In genomic region chr2:66790651-66791181, GRCh38 we compare ENCODE assay signal across 16 cellular contexts.
A peak's percentile ranks its signal among the peaks of the same experiment; 100 is the strongest.
DNase-seq lines count a peak whose midpoint lies in the region; TF ChIP-seq lines count a peak whose summit lies in the region.
"Had no signal": no experiment of that assay in that cellular context is flagged by ENCODE, and none has a peak within 500 bp of the region (broad histone marks: within the 10 kb centered on the region; RNA-seq: fewer than 3 reads in every experiment).

No MANE protein-coding gene starts in this region.

- no peaks in the 10 kb centered on the region for H3K36me3 ChIP-seq in ACC112 (ENCODE audit: insufficient read depth, low read length)
- H3K36me3 ChIP-seq in fibroblast of lung (ENCODE audit: control insufficient read depth, insufficient read depth, low read length) = no peaks in the 10 kb centered on the region
- H3K36me3 ChIP-seq in muscle layer of colon (ENCODE audit: insufficient read depth, low read length) = no peaks in the 10 kb centered on the region

- in situ Hi-C loops in GM13976 (cut with MboI; ENCODE audit: low sequenced_read_pairs, unreplicated experiment) = no loop called here

- H3K9me3 ChIP-seq in fibroblast of lung (ENCODE audit: control insufficient read depth, insufficient read depth, low read depth, low read length) = no peaks in the 10 kb centered on the region
- H3K9me3 ChIP-seq in muscle layer of colon (ENCODE audit: low read length) = no peaks in the 10 kb centered on the region
- H3K9me3 ChIP-seq: mucosa of descending colon, psoas muscle, SK-N-SH had no signal

- peak overlapping the region; percentile 63 for H3K27ac ChIP-seq in ACC112 (ENCODE audit: low read depth, low read length)
- H3K27ac ChIP-seq in fibroblast of lung (ENCODE audit: insufficient read depth, low read length) = no peak overlapping the region
- peak overlapping the region; percentile 59 for H3K27ac ChIP-seq in muscle layer of colon (ENCODE audit: low read depth, low read length)
- H3K27ac ChIP-seq: psoas muscle had no signal

- H3K4me1 ChIP-seq in ACC112 (ENCODE audit: control insufficient read depth, insufficient read depth, low read length, unreplicated experiment) (peaks cover 20% of the 10 kb centered on the region), fibroblast of lung (ENCODE audit: control insufficient read depth, extremely low read depth, insufficient read depth, low read length) (peaks cover 6% of the 10 kb centered on the region), muscle layer of colon (ENCODE audit: insufficient read depth, low read length) (peaks cover 58% of the 10 kb centered on the region)
- H3K4me1 ChIP-seq: psoas muscle had no signal

- DNase-seq in M059J (ENCODE audit: low read depth) (peak; percentile 75), fibroblast of lung (ENCODE audit: low read depth in 2 of 2) (peak; percentile 57 to 78), GM13976 (ENCODE audit: low spot score) (no peak), NCI-H82 (lab: John Stamatoyannopoulos, UW) (no peak), cerebellar cortex (ENCODE audit: low spot score) (no peak), ecto neural progenitor cell (ENCODE audit: low spot score) (no peak)
- DNase-seq: activated CD4-positive, alpha-beta memory T cell treated with anti-CD3 and anti-CD28 coated beads, Interleukin-2, amount 10 ng/mL, durations not matched to agents 7 days and 5 days; amygdala; dermis blood vessel endothelial cell; NCI-H1930; NCI-H510A treated with DMSO at 0.1 percent for 48 hours; psoas muscle; SK-N-SH had no signal

- H3K79me2 ChIP-seq in ACC112 (ENCODE audit: control insufficient read depth, insufficient read depth, low read length, unreplicated experiment) (no peaks in the 10 kb centered on the region), fibroblast of lung (ENCODE audit: control insufficient read depth, insufficient read depth, low read length) (no peaks in the 10 kb centered on the region)

- no peak overlapping the region for H3K4me2 ChIP-seq in fibroblast of lung (ENCODE audit: extremely low read depth, insufficient read depth, low read length)
- H3K4me2 ChIP-seq: SK-N-SH had no signal

- H3K9ac ChIP-seq in fibroblast of lung (ENCODE audit: insufficient read depth, low read length) (no peak overlapping the region), muscle layer of colon (ENCODE audit: low read length) (no peak overlapping the region)
- H3K9ac ChIP-seq: SK-N-SH had no signal

- no peak for TF ChIP-seq CTCF in fibroblast of lung (conservative IDR thresholded peaks at IDR 0.05 in 1 of 2, IDR thresholded peaks at IDR 0.05 in 1 of 2; ENCODE audit: low read depth in 1 of 2, low read length in 2 of 2)
- TF ChIP-seq CTCF in GM13976 (IDR thresholded peaks at IDR 0.05; ENCODE audit: borderline replicate concordance, control extremely low read depth, extremely low read depth, insufficient read depth, missing control alignments) = no peak

- H4K20me1 ChIP-seq in fibroblast of lung (ENCODE audit: control insufficient read depth, extremely low read depth, insufficient read depth, low read length) = no peaks in the 10 kb centered on the region

- H2AFZ ChIP-seq in ACC112 (ENCODE audit: low read length, unreplicated experiment) (peak overlapping the region; percentile 0), fibroblast of lung (ENCODE audit: low read length) (no peak overlapping the region)

- H3K4me3 ChIP-seq in ACC112 (ENCODE audit: low read depth, low read length) = 0 out of 2 replicates have a peak overlapping the region, but pooled peaks have one; percentile 23
- H3K4me3 ChIP-seq in fibroblast of lung (replicated peaks in 1 of 4; ENCODE audit: control extremely low read depth in 1 of 4, insufficient read depth in 1 of 4, low read depth in 3 of 4, low read length in 4 of 4) = no peak overlapping the region
- no peak overlapping the region for H3K4me3 ChIP-seq in muscle layer of colon (ENCODE audit: low read depth in 1 of 2, low read length in 2 of 2)
- H3K4me3 ChIP-seq: mucosa of descending colon, psoas muscle had no signal

- H3K27me3 ChIP-seq in ACC112 (ENCODE audit: insufficient read depth, low read length) (no peaks in the 10 kb centered on the region), fibroblast of lung (ENCODE audit: control insufficient read depth, insufficient read depth, low read length) (no peaks in the 10 kb centered on the region), muscle layer of colon (ENCODE audit: control insufficient read depth in 1 of 2, insufficient read depth in 2 of 2, low read length in 2 of 2) (no peaks in the 10 kb centered on the region)

Comparison
In these comparisons a context has a peak if more than half of its experiments do, and no peak if none do; other contexts are left out.
1. DNase-seq: peak in M059J (single experiment) and fibroblast of lung (2 of 2); none in GM13976 (single experiment), NCI-H82 (single experiment), cerebellar cortex (single experiment) and ecto neural progenitor cell (single experiment).